In genomic region chrX:307261-308111, GRCh38 we compare ENCODE assay signal across 20 cellular contexts. TPM values are rescaled to one million over a fixed set of nuclear protein-coding genes. Genes with fewer than 3 reads are reported as not detected.
DNase-seq lines count a peak whose midpoint lies in the region; ATAC-seq and TF ChIP-seq lines count a peak whose summit lies in the region.
"Had no signal": no experiment of that assay in that cellular context is flagged by ENCODE, and none has a peak within 500 bp of the region (broad histone marks: within the 10 kb centered on the region; RNA-seq: fewer than 3 reads in every experiment).

No MANE protein-coding gene starts in this region.

- no peak for TF ChIP-seq POLR2A in suprapubic skin (IDR thresholded peaks at IDR 0.05)
- no peak for TF ChIP-seq POLR2A in GM18505 (IDR thresholded peaks at IDR 0.05; ENCODE audit: borderline replicate concordance, extremely low read depth, insufficient read depth, insufficient read length)

- TF ChIP-seq CTCF in left lung (IDR thresholded peaks at IDR 0.05) = no peak
- no peak for TF ChIP-seq CTCF in suprapubic skin (IDR thresholded peaks at IDR 0.05)

- H3K36me3 ChIP-seq in left lung (peaks cover 0 to 92% of the 10 kb centered on the region in 2 donors), suprapubic skin (peaks cover 88% of the 10 kb centered on the region)

- no peaks in the 10 kb centered on the region for H3K4me1 ChIP-seq in left lung
- H3K4me1 ChIP-seq in suprapubic skin = no peaks in the 10 kb centered on the region
- H3K4me1 ChIP-seq: transverse colon had no signal

- no peaks in the 10 kb centered on the region for H3K9me3 ChIP-seq in left lung
- H3K9me3 ChIP-seq in suprapubic skin = no peaks in the 10 kb centered on the region
- H3K9me3 ChIP-seq: transverse colon had no signal

- intact Hi-C loops in left lung (cut with DNase I) = no loop called here

- H3K4me3 ChIP-seq in left lung (no peak overlapping the region), suprapubic skin (no peak overlapping the region)
- H3K4me3 ChIP-seq: transverse colon had no signal

- no peak for TF ChIP-seq EP300 in suprapubic skin (IDR thresholded peaks at IDR 0.05)

- peak; percentile 31 for DNase-seq in activated CD4-positive, CD25-positive, alpha-beta regulatory T cell treated with anti-CD3 and anti-CD28 coated beads, Interleukin-2, amount 50 U/mL, for 72 hours
- DNase-seq in activated CD4-positive, CD25-positive, alpha-beta regulatory T cell (lab: John Stamatoyannopoulos, UW) = no peak
- DNase-seq in left lung = peak; percentile 28 to 73
- DNase-seq in suprapubic skin (ENCODE audit: low spot score in 2 of 2) = peak; percentile 59 to 72
- no peak for DNase-seq in NCI-H1436 treated with DMSO at 0.1 percent for 48 hours (lab: John Stamatoyannopoulos, UW)
- no peak for DNase-seq in Kasumi-1 (lab: John Stamatoyannopoulos, UW)
- DNase-seq: activated CD4-positive, alpha-beta T cell treated with anti-CD3 and anti-CD28 coated beads for 4 hours; activated gamma-delta T cell; AML-193; erythroblast; natural killer cell; NCI-H1694; NCI-H2171 treated with DMSO at 0.1 percent for 48 hours; NCI-H526; SHP77; stimulated activated CD4-positive, alpha-beta T cell treated with anti-CD3 and anti-CD28 coated beads, Interleukin-2, amount 100 ng/mL, for 48 hours; stimulated activated naive CD8-positive, alpha-beta T cell treated with anti-CD3 and anti-CD28 coated beads, Interleukin-15, Interleukin-2, amounts not matched to agents 100 U/mL and 50 U/mL, for 24 hours; transverse colon had no signal

- WGBS in suprapubic skin = 97% methylated on average over 39 of the region's 58 CpGs

- H3K27ac ChIP-seq in left lung = no peak overlapping the region
- no peak overlapping the region for H3K27ac ChIP-seq in suprapubic skin
- H3K27ac ChIP-seq: transverse colon had no signal

- no peak for ATAC-seq in left lung
- ATAC-seq in GM18505 (IDR thresholded peaks at IDR 0.05; ENCODE audit: unreplicated experiment) = no peak
- ATAC-seq: natural killer cell; stimulated activated naive CD8-positive, alpha-beta T cell treated with anti-CD3 and anti-CD28 coated beads, Interleukin-15, Interleukin-2, amounts not matched to agents 100 U/mL and 50 U/mL, for 24 hours had no signal

- H3K27me3 ChIP-seq in left lung = no peaks in the 10 kb centered on the region
- H3K27me3 ChIP-seq in suprapubic skin = no peaks in the 10 kb centered on the region
- H3K27me3 ChIP-seq: transverse colon had no signal

TF ChIP-seq in PFSK-1, 5 proteins besides CTCF, POLR2A, EP300 and RAD21:
- TF ChIP-seq FOXP2 (optimal IDR thresholded peaks at IDR 0.05; ENCODE audit: borderline replicate concordance, extremely low read depth, extremely low read length, insufficient read depth) (no peak), POLR2AphosphoS5 (IDR thresholded peaks at IDR 0.05; ENCODE audit: low read depth, low read length) (peak; percentile 19; the same call in 1 of the 2 replicates), REST (IDR thresholded peaks at IDR 0.05; ENCODE audit: insufficient read depth in 1 of 2, low read depth in 2 of 2, low read length in 2 of 2) (no peak)

RNA-seq across cellular contexts. Expression of gene GTPBP6, which starts 11.1 kb away (rescaled TPM):
- 158 TPM for polyA plus RNA-seq in PFSK-1 (2012; ENCODE audit: insufficient read length, low read depth)
- total RNA-seq in left lung (10 to 100 TPM; 41.0 to 57.8 TPM), suprapubic skin (10 to 100 TPM; 29.7 to 36.4 (median 34.3) TPM)

RNA-seq across cellular contexts. Expression of gene PLCXD1, which starts 26.3 kb away (rescaled TPM):
- polyA plus RNA-seq in PFSK-1 (2012; ENCODE audit: insufficient read length, low read depth) = 143 TPM
- total RNA-seq in left lung (10 to 100 TPM; 17.0 to 17.8 TPM), suprapubic skin (10 to 100 TPM; 22.4 to 78.3 (median 54.2) TPM)

Comparison
In these comparisons a context has a peak if more than half of its experiments do, and no peak if none do; other contexts are left out.
1. DNase-seq: peak in activated CD4-positive, CD25-positive, alpha-beta regulatory T cell treated with anti-CD3 and anti-CD28 coated beads, Interleukin-2, amount 50 U/mL, for 72 hours (single experiment), left lung (2 of 2) and suprapubic skin (2 of 2); none in activated CD4-positive, CD25-positive, alpha-beta regulatory T cell (0 of 4), NCI-H1436 treated with DMSO at 0.1 percent for 48 hours (single experiment) and Kasumi-1 (0 of 2).